1 cellular context compared by ENCODE assay signal in the genomic region with DNA sequence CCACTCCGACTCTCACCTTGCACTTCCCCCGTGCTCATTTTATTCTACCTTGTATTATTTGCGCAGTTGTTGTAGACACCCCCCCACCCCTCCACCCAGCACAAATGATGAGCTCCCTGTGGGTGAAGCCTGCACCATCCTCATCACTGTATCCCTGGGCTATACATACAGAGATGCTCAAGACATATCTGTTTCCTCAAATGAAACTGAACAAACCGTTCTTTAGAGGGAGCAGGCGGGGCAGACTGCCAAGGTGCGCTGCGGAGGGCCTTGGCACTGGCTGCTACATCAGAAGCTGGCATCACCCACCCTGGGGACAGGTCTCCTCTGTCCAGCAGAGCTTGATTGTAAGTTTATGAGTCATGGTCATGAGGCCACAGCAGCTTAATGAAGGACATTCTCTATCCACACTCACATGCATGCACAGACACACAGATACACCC.
TF ChIP-seq lines count a peak whose summit lies in the region.

No MANE protein-coding gene starts in this region.

TF ChIP-seq in HepG2, 621 proteins besides CTCF, POLR2A, EP300 and RAD21 (continued from another document):
- TF ChIP-seq, protein P1, sequence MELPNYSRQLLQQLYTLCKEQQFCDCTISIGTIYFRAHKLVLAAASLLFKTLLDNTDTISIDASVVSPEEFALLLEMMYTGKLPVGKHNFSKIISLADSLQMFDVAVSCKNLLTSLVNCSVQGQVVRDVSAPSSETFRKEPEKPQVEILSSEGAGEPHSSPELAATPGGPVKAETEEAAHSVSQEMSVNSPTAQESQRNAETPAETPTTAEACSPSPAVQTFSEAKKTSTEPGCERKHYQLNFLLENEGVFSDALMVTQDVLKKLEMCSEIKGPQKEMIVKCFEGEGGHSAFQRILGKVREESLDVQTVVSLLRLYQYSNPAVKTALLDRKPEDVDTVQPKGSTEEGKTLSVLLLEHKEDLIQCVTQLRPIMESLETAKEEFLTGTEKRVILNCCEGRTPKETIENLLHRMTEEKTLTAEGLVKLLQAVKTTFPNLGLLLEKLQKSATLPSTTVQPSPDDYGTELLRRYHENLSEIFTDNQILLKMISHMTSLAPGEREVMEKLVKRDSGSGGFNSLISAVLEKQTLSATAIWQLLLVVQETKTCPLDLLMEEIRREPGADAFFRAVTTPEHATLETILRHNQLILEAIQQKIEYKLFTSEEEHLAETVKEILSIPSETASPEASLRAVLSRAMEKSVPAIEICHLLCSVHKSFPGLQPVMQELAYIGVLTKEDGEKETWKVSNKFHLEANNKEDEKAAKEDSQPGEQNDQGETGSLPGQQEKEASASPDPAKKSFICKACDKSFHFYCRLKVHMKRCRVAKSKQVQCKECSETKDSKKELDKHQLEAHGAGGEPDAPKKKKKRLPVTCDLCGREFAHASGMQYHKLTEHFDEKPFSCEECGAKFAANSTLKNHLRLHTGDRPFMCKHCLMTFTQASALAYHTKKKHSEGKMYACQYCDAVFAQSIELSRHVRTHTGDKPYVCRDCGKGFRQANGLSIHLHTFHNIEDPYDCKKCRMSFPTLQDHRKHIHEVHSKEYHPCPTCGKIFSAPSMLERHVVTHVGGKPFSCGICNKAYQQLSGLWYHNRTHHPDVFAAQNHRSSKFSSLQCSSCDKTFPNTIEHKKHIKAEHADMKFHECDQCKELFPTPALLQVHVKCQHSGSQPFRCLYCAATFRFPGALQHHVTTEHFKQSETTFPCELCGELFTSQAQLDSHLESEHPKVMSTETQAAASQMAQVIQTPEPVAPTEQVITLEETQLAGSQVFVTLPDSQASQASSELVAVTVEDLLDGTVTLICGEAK (IDR thresholded peaks at IDR 0.05): no peak
- TF ChIP-seq, protein P1 (CRISPR knock-in tag; IDR thresholded peaks at IDR 0.05): no peak
